In genomic region chr7:52163311-52163710, GRCh38 we compare ENCODE assay signal across 32 cellular contexts.
"Had no signal": no experiment of that assay in that cellular context is flagged by ENCODE, and none has a peak within 500 bp of the region (broad histone marks: within the 10 kb centered on the region; RNA-seq: fewer than 3 reads in every experiment).

No MANE protein-coding gene starts in this region.

- H3K36me3 ChIP-seq: adrenal gland, brain microvascular endothelial cell, breast epithelium had no signal

- H3K27ac ChIP-seq: adrenal gland, body of pancreas, brain microvascular endothelial cell, breast epithelium, VCaP had no signal

- H3K4me3 ChIP-seq: adrenal gland, body of pancreas, breast epithelium had no signal

- H3K27me3 ChIP-seq: adrenal gland, body of pancreas, brain microvascular endothelial cell, breast epithelium had no signal

- ATAC-seq: activated CD8-positive, alpha-beta T cell treated with anti-CD3 and anti-CD28 coated beads for 36 hours; activated naive CD4-positive, alpha-beta T cell treated with anti-CD3 and anti-CD28 coated beads, Interleukin-2, amount 50 U/mL, for 72 hours; activated T-cell treated with anti-CD3 and anti-CD28 coated beads, Interleukin-2, amount 50 U/mL, for 4 hours; activated T-cell treated with anti-CD3 and anti-CD28 coated beads, Interleukin-2, amount 50 U/mL, for 72 hours; activated T-helper 17 cell treated with anti-CD3 and anti-CD28 coated beads, Interleukin-2, amount 50 U/mL, for 72 hours; body of pancreas had no signal

- H3K4me1 ChIP-seq: adrenal gland, body of pancreas, breast epithelium had no signal

- DNase-seq: activated B cell treated with CpG ODN at 0.5 μM for 24 hours; activated CD4-positive, alpha-beta memory T cell treated with anti-CD3 and anti-CD28 coated beads for 36 hours; activated CD4-positive, alpha-beta T cell treated with anti-CD3 and anti-CD28 coated beads for 4 hours; activated CD4-positive, alpha-beta T cell treated with anti-CD3 and anti-CD28 coated beads, Interleukin-2, amount 10 ng/mL, durations not matched to agents 24 days and 14 days; activated CD4-positive, alpha-beta T cell treated with anti-CD3 and anti-CD28 coated beads, Interleukin-2, amount 50 U/mL, for 1 hour; activated CD4-positive, alpha-beta T cell treated with anti-CD3 and anti-CD28 coated beads, Interleukin-2, amount 50 U/mL, for 4 hours; activated CD4-positive, CD25-positive, alpha-beta regulatory T cell treated with anti-CD3 and anti-CD28 coated beads, Interleukin-2, amount 50 U/mL, for 72 hours; activated CD8-positive, alpha-beta memory T cell treated with anti-CD3 and anti-CD28 coated beads, Interleukin-2, amount 50 U/mL, for 4 hours; activated CD8-positive, alpha-beta T cell treated with anti-CD3 and anti-CD28 coated beads for 36 hours; activated effector memory CD4-positive, alpha-beta T cell treated with anti-CD3 and anti-CD28 coated beads, Interleukin-2, amount 50 U/mL, for 16 hours; activated gamma-delta T cell treated with Interleukin-2 at 50 U/mL for 16 hours; activated naive CD4-positive, alpha-beta T cell; activated naive CD4-positive, alpha-beta T cell treated with anti-CD3 and anti-CD28 coated beads for 36 hours; activated naive CD4-positive, alpha-beta T cell treated with anti-CD3 and anti-CD28 coated beads, Interleukin-2, amount 50 U/mL, for 16 hours; activated naive CD8-positive, alpha-beta T cell treated with anti-CD3 and anti-CD28 coated beads for 36 hours; activated T-cell treated with anti-CD3 and anti-CD28 coated beads for 4 hours; activated T-cell treated with anti-CD3 and anti-CD28 coated beads, Interleukin-2, amount 50 U/mL, for 1 hour; activated T-cell treated with anti-CD3 and anti-CD28 coated beads, Interleukin-2, amount 50 U/mL, for 4 hours; activated T-cell treated with anti-CD3 and anti-CD28 coated beads, Interleukin-2, amount 50 U/mL, for 72 hours; adrenal gland; amniotic stem cell; aorta; body of pancreas; brain microvascular endothelial cell; central memory CD4-positive, alpha-beta T cell; T-helper 1 cell; T-helper 2 cell; T-helper 9 cell had no signal

- H3K9me3 ChIP-seq: adrenal gland, body of pancreas, breast epithelium had no signal
